Comparison of ENCODE assay signal across 8 cellular contexts in the genomic region with DNA sequence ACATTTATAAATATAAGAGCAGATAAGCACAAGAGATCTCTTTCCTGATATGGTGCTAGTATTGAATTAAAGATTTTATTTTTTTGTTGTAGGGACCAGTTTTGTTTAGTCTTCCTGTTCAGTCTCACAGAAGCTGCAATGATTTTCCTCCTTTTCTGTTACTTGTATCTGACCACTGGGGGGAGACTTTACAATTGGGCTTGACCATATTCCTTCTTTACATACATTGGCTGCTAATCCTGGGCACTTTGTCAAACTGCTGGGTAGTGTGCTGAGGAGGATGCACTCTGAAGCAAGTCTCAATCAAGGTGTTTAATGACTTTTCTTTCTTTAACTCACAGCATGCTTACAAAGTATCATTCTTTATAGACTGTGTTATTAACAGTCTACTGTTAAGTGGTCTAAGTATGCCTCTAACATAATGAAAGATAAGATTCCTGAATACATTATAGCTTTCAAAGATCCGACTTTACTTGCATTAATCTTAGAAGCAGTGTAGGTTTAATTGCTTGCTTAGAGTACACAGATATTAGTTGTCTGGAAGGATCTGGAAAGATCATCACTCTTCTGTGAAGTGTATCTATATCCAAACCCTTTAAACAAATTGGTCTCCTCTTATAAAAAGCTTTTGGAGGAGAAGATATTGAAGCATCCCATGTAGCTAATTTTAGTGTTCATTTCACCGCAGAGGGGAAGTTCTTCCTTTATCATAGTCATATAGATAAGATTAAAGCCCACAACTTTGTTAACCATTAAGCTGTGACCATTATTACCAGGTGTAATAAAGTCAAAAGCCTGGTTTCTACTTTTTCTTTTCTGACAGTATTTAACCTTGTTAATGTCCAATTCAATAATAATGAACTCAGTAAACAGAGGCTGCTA. TPM values are rescaled to one million over a fixed set of nuclear protein-coding genes. Genes with fewer than 3 reads are reported as not detected.
DNase-seq lines count a peak whose midpoint lies in the region; ATAC-seq and TF ChIP-seq lines count a peak whose summit lies in the region.

No MANE protein-coding gene starts in this region.

- H3K9me3 ChIP-seq in heart left ventricle (no peaks in the 10 kb centered on the region), HEK293 (ENCODE audit: control insufficient read depth, insufficient read depth, low read depth, low read length) (no peaks in the 10 kb centered on the region), SU-DHL-6 (ENCODE audit: insufficient read depth, low read length) (no peaks in the 10 kb centered on the region), prostate gland (no peaks in the 10 kb centered on the region)

- TF ChIP-seq CTCF in heart left ventricle (IDR thresholded peaks at IDR 0.05) (peak; percentile 26 to 65 (median 46)), HEK293 (tag by site-specific recombination; IDR thresholded peaks at IDR 0.05) (peak; percentile 23; the same call in 1 of the 2 replicates), SU-DHL-6 (IDR thresholded peaks at IDR 0.05; ENCODE audit: insufficient read depth, low read length, poor library complexity, severe bottlenecking) (peak; percentile 80), fibroblast of pulmonary artery (IDR thresholded peaks at IDR 0.05; ENCODE audit: low read length, missing control alignments) (peak; percentile 81), prostate gland (IDR thresholded peaks at IDR 0.05) (peak in 3 of 4 experiments; percentile 44 to 63 (median 61))

- WGBS in heart left ventricle, 4 donors, result 25 to 31% (median 25%) methylated on average over 2 of the region's 2 CpGs
- 45% methylated on average over 2 of the region's 2 CpGs for WGBS in prostate gland

- peaks cover 0 to 20% (median 9%) of the 10 kb centered on the region in 12 donors for H3K4me1 ChIP-seq in heart left ventricle
- H3K4me1 ChIP-seq in HEK293 (ENCODE audit: control insufficient read depth, insufficient read depth, low read length), result peaks cover 34% of the 10 kb centered on the region
- H3K4me1 ChIP-seq in prostate gland (replicated peaks), result peaks cover 9% of the 10 kb centered on the region

- POLR2A ChIA-PET in HEK293 (lab: Yijun Ruan, JAX), result interaction anchor here (1.2 kb wide), 1 partner anchor 549 kb away, joined by 3 read pairs; no protein-coding TSS in a partner anchor

- peaks cover 22% of the 10 kb centered on the region for H3F3A ChIP-seq in SU-DHL-6 (ENCODE audit: insufficient read depth)

- H3K27ac ChIP-seq in heart left ventricle (no peak overlapping the region), HEK293 (ENCODE audit: extremely low read depth, low read depth, low read length) (no peak overlapping the region), SU-DHL-6 (ENCODE audit: low read depth, low read length) (no peak overlapping the region), prostate gland (no peak overlapping the region)

- H3K27me3 ChIP-seq in heart left ventricle (peaks cover 0 to 12% (median 0%) of the 10 kb centered on the region in 9 donors), SU-DHL-6 (ENCODE audit: low read length) (no peaks in the 10 kb centered on the region), prostate gland (replicated peaks; ENCODE audit: insufficient read depth) (no peaks in the 10 kb centered on the region)

- H3K9me2 ChIP-seq in SU-DHL-6 (replicated peaks; ENCODE audit: insufficient read depth, low read length), result no peaks in the 10 kb centered on the region

- ATAC-seq in heart left ventricle (no peak), GM21526 (IDR thresholded peaks at IDR 0.05; ENCODE audit: low FRiP score, unreplicated experiment) (no peak)

- H3K4me2 ChIP-seq in SU-DHL-6 (ENCODE audit: low read depth, low read length, poor library complexity, severe bottlenecking), result peak overlapping the region; percentile 74

- H3K4me3 ChIP-seq in heart left ventricle (no peak overlapping the region), HEK293 (ENCODE audit: low read depth, low read length) (no peak overlapping the region), SU-DHL-6 (ENCODE audit: insufficient read depth, low read length, poor library complexity, severe bottlenecking) (no peak overlapping the region), fibroblast of pulmonary artery (replicated peaks; ENCODE audit: low read depth, low read length) (no peak overlapping the region), prostate gland (no peak overlapping the region)

- H3K79me2 ChIP-seq in SU-DHL-6 (ENCODE audit: insufficient read depth, low read length), result peaks cover 77% of the 10 kb centered on the region

- CTCF ChIA-PET in HEK293 (lab: Yijun Ruan, JAX), result interaction anchor here (0.6 to 5.8 kb wide), 20 partner anchors 9 to 580 kb away, joined by 3 to 42 read pairs (median 4); no protein-coding TSS in a partner anchor

- no peak overlapping the region for H3K9ac ChIP-seq in SU-DHL-6 (ENCODE audit: low read length)

- intact Hi-C loops in heart left ventricle (cut with DNase I), result loop anchor here in 3 of 10 donors (10.0 kb wide), 1 partner anchor 88 kb away; no protein-coding TSS in a partner anchor
- intact Hi-C loops in cardiac septum (cut with DNase I), result no loop called here
- intact Hi-C loops in prostate gland (cut with DNase I), result no loop called here

- H3K36me3 ChIP-seq in heart left ventricle (no peaks in the 10 kb centered on the region), HEK293 (ENCODE audit: control insufficient read depth in 2 of 2, insufficient read depth in 1 of 2, low read length in 2 of 2) (no peaks in the 10 kb centered on the region), SU-DHL-6 (ENCODE audit: low read length) (0 out of 2 replicates have a peak, but pooled peaks cover 5% of the 10 kb centered on the region), prostate gland (no peaks in the 10 kb centered on the region)

- TF ChIP-seq POLR2A in heart left ventricle (IDR thresholded peaks at IDR 0.05) (no peak), prostate gland (IDR thresholded peaks at IDR 0.05) (no peak)

- DNase-seq in heart left ventricle (peak in 1 of 5 donors; percentile 7), cardiac septum (ENCODE audit: low spot score) (no peak), NCI-H1105 (lab: John Stamatoyannopoulos, UW) (peak; percentile 49), fibroblast of pulmonary artery (ENCODE audit: low read depth) (peak; percentile 86), prostate gland (ENCODE audit: low spot score) (peak; percentile 69)

- peaks cover 64% of the 10 kb centered on the region for H4K20me1 ChIP-seq in SU-DHL-6 (ENCODE audit: low read depth, low read length)

- H2AFZ ChIP-seq in SU-DHL-6 (ENCODE audit: low read depth, low read length, severe bottlenecking), result no peak overlapping the region

TF ChIP-seq in HEK293, 187 proteins besides CTCF, POLR2A, EP300 and RAD21 (continues in another document):
- TF ChIP-seq ZNF623 (tag by site-specific recombination; IDR thresholded peaks at IDR 0.05), result no peak
- no peak for TF ChIP-seq ZNF423 (tag by site-specific recombination; IDR thresholded peaks at IDR 0.05)
- TF ChIP-seq, protein P1, sequence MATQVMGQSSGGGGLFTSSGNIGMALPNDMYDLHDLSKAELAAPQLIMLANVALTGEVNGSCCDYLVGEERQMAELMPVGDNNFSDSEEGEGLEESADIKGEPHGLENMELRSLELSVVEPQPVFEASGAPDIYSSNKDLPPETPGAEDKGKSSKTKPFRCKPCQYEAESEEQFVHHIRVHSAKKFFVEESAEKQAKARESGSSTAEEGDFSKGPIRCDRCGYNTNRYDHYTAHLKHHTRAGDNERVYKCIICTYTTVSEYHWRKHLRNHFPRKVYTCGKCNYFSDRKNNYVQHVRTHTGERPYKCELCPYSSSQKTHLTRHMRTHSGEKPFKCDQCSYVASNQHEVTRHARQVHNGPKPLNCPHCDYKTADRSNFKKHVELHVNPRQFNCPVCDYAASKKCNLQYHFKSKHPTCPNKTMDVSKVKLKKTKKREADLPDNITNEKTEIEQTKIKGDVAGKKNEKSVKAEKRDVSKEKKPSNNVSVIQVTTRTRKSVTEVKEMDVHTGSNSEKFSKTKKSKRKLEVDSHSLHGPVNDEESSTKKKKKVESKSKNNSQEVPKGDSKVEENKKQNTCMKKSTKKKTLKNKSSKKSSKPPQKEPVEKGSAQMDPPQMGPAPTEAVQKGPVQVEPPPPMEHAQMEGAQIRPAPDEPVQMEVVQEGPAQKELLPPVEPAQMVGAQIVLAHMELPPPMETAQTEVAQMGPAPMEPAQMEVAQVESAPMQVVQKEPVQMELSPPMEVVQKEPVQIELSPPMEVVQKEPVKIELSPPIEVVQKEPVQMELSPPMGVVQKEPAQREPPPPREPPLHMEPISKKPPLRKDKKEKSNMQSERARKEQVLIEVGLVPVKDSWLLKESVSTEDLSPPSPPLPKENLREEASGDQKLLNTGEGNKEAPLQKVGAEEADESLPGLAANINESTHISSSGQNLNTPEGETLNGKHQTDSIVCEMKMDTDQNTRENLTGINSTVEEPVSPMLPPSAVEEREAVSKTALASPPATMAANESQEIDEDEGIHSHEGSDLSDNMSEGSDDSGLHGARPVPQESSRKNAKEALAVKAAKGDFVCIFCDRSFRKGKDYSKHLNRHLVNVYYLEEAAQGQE (tag by site-specific recombination; IDR thresholded peaks at IDR 0.05), result no peak
- TF ChIP-seq, protein P2, sequence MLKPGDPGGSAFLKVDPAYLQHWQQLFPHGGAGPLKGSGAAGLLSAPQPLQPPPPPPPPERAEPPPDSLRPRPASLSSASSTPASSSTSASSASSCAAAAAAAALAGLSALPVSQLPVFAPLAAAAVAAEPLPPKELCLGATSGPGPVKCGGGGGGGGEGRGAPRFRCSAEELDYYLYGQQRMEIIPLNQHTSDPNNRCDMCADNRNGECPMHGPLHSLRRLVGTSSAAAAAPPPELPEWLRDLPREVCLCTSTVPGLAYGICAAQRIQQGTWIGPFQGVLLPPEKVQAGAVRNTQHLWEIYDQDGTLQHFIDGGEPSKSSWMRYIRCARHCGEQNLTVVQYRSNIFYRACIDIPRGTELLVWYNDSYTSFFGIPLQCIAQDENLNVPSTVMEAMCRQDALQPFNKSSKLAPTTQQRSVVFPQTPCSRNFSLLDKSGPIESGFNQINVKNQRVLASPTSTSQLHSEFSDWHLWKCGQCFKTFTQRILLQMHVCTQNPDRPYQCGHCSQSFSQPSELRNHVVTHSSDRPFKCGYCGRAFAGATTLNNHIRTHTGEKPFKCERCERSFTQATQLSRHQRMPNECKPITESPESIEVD (tag by site-specific recombination; IDR thresholded peaks at IDR 0.05), result peak; percentile 5; the same call in 1 of the 2 replicates
- no peak for TF ChIP-seq ZNF174 (tag by site-specific recombination; IDR thresholded peaks at IDR 0.05)

RNA-seq across cellular contexts. Expression of a gene that starts 3.2 kb away (rescaled TPM):
- total RNA-seq in heart left ventricle (10 to 100 TPM in 1 of 9 donors, 1 to 10 TPM in 8; 1.7 to 12.8 (median 5.6) TPM), cardiac septum (4.3 TPM), prostate gland (10 to 100 TPM; 13.3 to 20.4 TPM)
- polyA plus RNA-seq in heart left ventricle, result 1 to 10 TPM in 1 of 2 donors, under 1 TPM in 1; 0.46 to 3.0 TPM

Comparison
In these comparisons a context has a peak if more than half of its experiments do, and no peak if none do; other contexts are left out.
1. CTCF ChIP-seq: peak in every context shown above with its lines; median percentile 81 in fibroblast of pulmonary artery; 80 in SU-DHL-6; 61 in prostate gland; 46 in heart left ventricle; 23 in HEK293.